ENCODE assay signal across 8 cellular contexts in the genomic region with DNA sequence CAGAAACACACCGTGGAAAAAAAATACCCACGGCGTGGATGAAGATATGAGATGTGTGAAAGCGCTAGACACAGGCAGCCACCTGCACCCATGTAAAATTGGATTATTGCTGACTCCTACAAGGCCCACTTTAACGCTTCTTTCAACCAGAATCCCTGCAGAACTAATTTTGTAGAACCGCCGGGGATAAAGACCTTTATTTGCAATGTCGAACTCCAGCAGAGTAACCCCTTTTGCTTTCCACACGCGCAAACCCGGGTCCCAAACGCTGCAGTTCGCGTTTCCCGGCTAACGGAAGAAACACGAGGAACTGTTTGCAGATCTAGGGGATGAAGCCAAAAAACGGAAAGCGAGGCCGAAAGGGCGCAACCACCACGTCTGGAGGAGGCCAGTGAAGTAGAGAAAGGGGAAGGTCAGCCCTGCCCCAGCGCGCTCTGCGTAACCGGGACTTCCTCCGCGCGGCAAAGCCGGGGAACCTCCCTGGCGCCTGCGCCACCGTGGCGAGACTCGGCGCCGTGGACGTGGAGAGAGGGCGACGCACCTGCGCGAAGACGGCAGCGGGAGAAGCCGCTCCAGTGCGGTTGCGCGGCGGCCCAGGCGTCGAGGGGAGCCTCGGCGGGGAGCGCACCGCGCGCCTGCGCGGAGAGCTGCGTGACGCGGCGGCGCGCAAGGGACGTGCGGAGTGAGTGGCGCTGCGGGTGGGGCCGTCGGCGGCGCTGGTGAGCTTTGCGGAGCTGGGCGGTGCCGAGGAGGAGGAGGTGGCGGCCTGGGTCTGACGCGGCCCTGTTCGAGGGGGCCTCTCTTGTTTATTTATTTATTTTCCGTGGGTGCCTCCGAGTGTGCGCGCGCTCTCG. TPM values are rescaled to one million over a fixed set of nuclear protein-coding genes. Genes with fewer than 3 reads are reported as not detected.
DNase-seq lines count a peak whose midpoint lies in the region; ATAC-seq and TF ChIP-seq lines count a peak whose summit lies in the region.

A gene (plus strand): TSS at position 729 of the 854 bp plus-strand sequence. CDS start 295 bp downstream, outside the sequence.

- H3K27me3 ChIP-seq in CD4-positive, alpha-beta memory T cell (ENCODE audit: insufficient read depth, low read length) = no peaks in the 10 kb centered on the region
- H3K27me3 ChIP-seq in duodenal mucosa (ENCODE audit: control insufficient read depth in 1 of 2, insufficient read depth in 2 of 2, low read length in 2 of 2) (no peaks in the 10 kb centered on the region), lower lobe of right lung (ENCODE audit: low read depth) (no peaks in the 10 kb centered on the region)

- peak within 1 kb of the TSS; percentile 90 to 99 (median 96) for H3K4me3 Mint-ChIP-seq in CD4-positive, alpha-beta memory T cell
- H3K4me3 Mint-ChIP-seq in activated CD4-positive, alpha-beta memory T cell treated with anti-CD3 and anti-CD28 coated beads, Interleukin-2, amount 10 ng/mL, durations not matched to agents 7 days and 5 days = peak within 1 kb of the TSS; percentile 91

- intact Hi-C loops in CD4-positive, alpha-beta memory T cell (cut with micrococcal nuclease) = loop anchor here (1.0 to 10.0 kb wide), 5 partner anchors 119 to 1396 kb away; a partner anchor contains a TSS
- intact Hi-C loops in lower lobe of right lung (cut with DNase I) = loop anchor here (10.0 kb wide), 1 partner anchor 157 kb away; no protein-coding TSS in a partner anchor

- peak within 1 kb of the TSS; percentile 95 to 96 for H3K9ac ChIP-seq in duodenal mucosa (ENCODE audit: low read depth in 1 of 2, low read length in 2 of 2)

- peaks cover 0 to 39% of the 10 kb centered on the region in 2 donors for H3K36me3 Mint-ChIP-seq in CD4-positive, alpha-beta memory T cell
- peaks cover 13% of the 10 kb centered on the region for H3K36me3 Mint-ChIP-seq in activated CD4-positive, alpha-beta memory T cell treated with anti-CD3 and anti-CD28 coated beads, Interleukin-2, amount 10 ng/mL, durations not matched to agents 7 days and 5 days (ENCODE audit: low read depth)

- H3K27ac ChIP-seq in CD4-positive, alpha-beta memory T cell (ENCODE audit: low read depth, low read length) = peak within 1 kb of the TSS; percentile 94
- H3K27ac ChIP-seq in duodenal mucosa (ENCODE audit: low read depth, low read length) = peak within 1 kb of the TSS; percentile 98
- peak within 1 kb of the TSS; percentile 96 for H3K27ac ChIP-seq in lower lobe of right lung

- peak within 1 kb of the TSS; percentile 97 to 99 (median 99) for H3K27ac Mint-ChIP-seq in CD4-positive, alpha-beta memory T cell
- peak within 1 kb of the TSS; percentile 94 for H3K27ac Mint-ChIP-seq in activated CD4-positive, alpha-beta memory T cell treated with anti-CD3 and anti-CD28 coated beads, Interleukin-2, amount 10 ng/mL, durations not matched to agents 7 days and 5 days

- POLR2A ChIA-PET in CD4-positive, alpha-beta memory T cell (lab: Charles Lee; ENCODE audit: partially characterized antibody) = interaction anchor here (0.6 to 6.9 kb wide), 27 partner anchors 8 to 365 kb away, joined by 3 to 97 read pairs (median 5); a partner anchor contains a TSS
- POLR2A ChIA-PET in activated CD4-positive, alpha-beta memory T cell treated with anti-CD3 and anti-CD28 coated beads, Interleukin-2, amount 10 ng/mL, durations not matched to agents 7 days and 5 days (lab: Charles Lee) = interaction anchor here (0.5 to 5.5 kb wide), 40 partner anchors 9 to 1359 kb away, joined by 3 to 50 read pairs (median 4); a partner anchor contains a TSS

- H3K9me3 Mint-ChIP-seq in CD4-positive, alpha-beta memory T cell = no peaks in the 10 kb centered on the region
- no peaks in the 10 kb centered on the region for H3K9me3 Mint-ChIP-seq in activated CD4-positive, alpha-beta memory T cell treated with anti-CD3 and anti-CD28 coated beads, Interleukin-2, amount 10 ng/mL, durations not matched to agents 7 days and 5 days

- TF ChIP-seq CTCF in lower lobe of right lung (IDR thresholded peaks at IDR 0.05) = peak; percentile 46

- H3K4me3 ChIP-seq in CD4-positive, alpha-beta memory T cell (ENCODE audit: low read length in 2 of 2) = peak within 1 kb of the TSS; percentile 74 to 97
- H3K4me3 ChIP-seq in duodenal mucosa (ENCODE audit: low read depth in 1 of 2, low read length in 2 of 2) (peak within 1 kb of the TSS; percentile 89 to 95), lower lobe of right lung (peak within 1 kb of the TSS; percentile 80)

- CTCF ChIA-PET in CD4-positive, alpha-beta memory T cell (lab: Charles Lee; ENCODE audit: partially characterized antibody) = interaction anchor here (1.0 to 18.0 kb wide), 8 partner anchors 8 to 183 kb away, joined by 3 to 299 read pairs (median 4); no protein-coding TSS in a partner anchor
- CTCF ChIA-PET in activated CD4-positive, alpha-beta memory T cell treated with anti-CD3 and anti-CD28 coated beads, Interleukin-2, amount 10 ng/mL, durations not matched to agents 7 days and 5 days (lab: Charles Lee) = interaction anchor here (0.6 to 7.6 kb wide), 6 partner anchors 136 to 206 kb away, joined by 3 to 108 read pairs (median 4); no protein-coding TSS in a partner anchor

- DNase-seq in CD4-positive, alpha-beta memory T cell = peak; percentile 96 to 99 (median 99)
- DNase-seq in HK-2 (ENCODE audit: unreplicated experiment) = peak; percentile 96
- DNase-seq in NCI-H82 treated with DMSO at 0.1 percent for 48 hours (lab: John Stamatoyannopoulos, UW; ENCODE audit: unreplicated experiment) = peak; percentile 88
- peak; percentile 96 for DNase-seq in activated CD4-positive, alpha-beta memory T cell treated with anti-CD3 and anti-CD28 coated beads, Interleukin-2, amount 10 ng/mL, durations not matched to agents 7 days and 5 days
- peak; percentile 98 for DNase-seq in lower lobe of right lung
- DNase-seq in stimulated activated CD4-positive, alpha-beta T cell treated with anti-CD3 and anti-CD28 coated beads, TNF-alpha, amount 100 ng/mL, for 24 hours (ENCODE audit: low read depth in 3 of 3) = peak; percentile 87 to 93 (median 93)

- peaks cover 59% of the 10 kb centered on the region for H3K4me1 ChIP-seq in CD4-positive, alpha-beta memory T cell (ENCODE audit: insufficient read depth, low read length)
- peaks cover 37 to 51% of the 10 kb centered on the region in 2 donors for H3K4me1 ChIP-seq in duodenal mucosa (ENCODE audit: control insufficient read depth in 1 of 2, insufficient read depth in 2 of 2, low read length in 2 of 2)
- peaks cover 44% of the 10 kb centered on the region for H3K4me1 ChIP-seq in lower lobe of right lung

- peak; percentile 87 for ATAC-seq in GM19452 (IDR thresholded peaks at IDR 0.05; ENCODE audit: unreplicated experiment)
- peak; percentile 96 to 98 for ATAC-seq in lower lobe of right lung

- H3K36me3 ChIP-seq in CD4-positive, alpha-beta memory T cell (ENCODE audit: insufficient read depth, low read length) = no peaks in the 10 kb centered on the region
- no peaks in the 10 kb centered on the region for H3K36me3 ChIP-seq in duodenal mucosa (ENCODE audit: control insufficient read depth in 1 of 2, insufficient read depth in 2 of 2, low read length in 2 of 2)
- H3K36me3 ChIP-seq in lower lobe of right lung = no peaks in the 10 kb centered on the region

- peaks cover 37 to 82% (median 56%) of the 10 kb centered on the region in 4 donors for H3K4me1 Mint-ChIP-seq in CD4-positive, alpha-beta memory T cell
- H3K4me1 Mint-ChIP-seq in activated CD4-positive, alpha-beta memory T cell treated with anti-CD3 and anti-CD28 coated beads, Interleukin-2, amount 10 ng/mL, durations not matched to agents 7 days and 5 days = peaks cover 56% of the 10 kb centered on the region

- H3K9me3 ChIP-seq in CD4-positive, alpha-beta memory T cell (ENCODE audit: control insufficient read depth in 1 of 2, low read length in 2 of 2) = no peaks in the 10 kb centered on the region
- no peaks in the 10 kb centered on the region for H3K9me3 ChIP-seq in duodenal mucosa (ENCODE audit: control insufficient read depth in 1 of 2, low read length in 2 of 2)
- H3K9me3 ChIP-seq in lower lobe of right lung = no peaks in the 10 kb centered on the region

- H3K27me3 Mint-ChIP-seq in CD4-positive, alpha-beta memory T cell = no peaks in the 10 kb centered on the region
- no peaks in the 10 kb centered on the region for H3K27me3 Mint-ChIP-seq in activated CD4-positive, alpha-beta memory T cell treated with anti-CD3 and anti-CD28 coated beads, Interleukin-2, amount 10 ng/mL, durations not matched to agents 7 days and 5 days

RNA-seq across cellular contexts. Expression of the gene that starts here (rescaled TPM):
- total RNA-seq in CD4-positive, alpha-beta memory T cell = 100 to 1,000 TPM; 225 to 231 TPM
- polyA plus RNA-seq in CD4-positive, alpha-beta memory T cell = 10 to 100 TPM; 92.1 to 98.6 TPM
- 100 to 1,000 TPM; 211 to 213 TPM for total RNA-seq in activated CD4-positive, alpha-beta memory T cell treated with anti-CD3 and anti-CD28 coated beads, Interleukin-2, amount 10 ng/mL, durations not matched to agents 7 days and 5 days
- 233 TPM for total RNA-seq in lower lobe of right lung

Comparison
In these comparisons a context has a peak if more than half of its experiments do, and no peak if none do; other contexts are left out.
1. Peak in every context shown above with its lines: DNase-seq, ATAC-seq, H3K4me3 ChIP-seq and H3K27ac ChIP-seq.